ENCODE assay signal across 1 cellular context in the genomic region with DNA sequence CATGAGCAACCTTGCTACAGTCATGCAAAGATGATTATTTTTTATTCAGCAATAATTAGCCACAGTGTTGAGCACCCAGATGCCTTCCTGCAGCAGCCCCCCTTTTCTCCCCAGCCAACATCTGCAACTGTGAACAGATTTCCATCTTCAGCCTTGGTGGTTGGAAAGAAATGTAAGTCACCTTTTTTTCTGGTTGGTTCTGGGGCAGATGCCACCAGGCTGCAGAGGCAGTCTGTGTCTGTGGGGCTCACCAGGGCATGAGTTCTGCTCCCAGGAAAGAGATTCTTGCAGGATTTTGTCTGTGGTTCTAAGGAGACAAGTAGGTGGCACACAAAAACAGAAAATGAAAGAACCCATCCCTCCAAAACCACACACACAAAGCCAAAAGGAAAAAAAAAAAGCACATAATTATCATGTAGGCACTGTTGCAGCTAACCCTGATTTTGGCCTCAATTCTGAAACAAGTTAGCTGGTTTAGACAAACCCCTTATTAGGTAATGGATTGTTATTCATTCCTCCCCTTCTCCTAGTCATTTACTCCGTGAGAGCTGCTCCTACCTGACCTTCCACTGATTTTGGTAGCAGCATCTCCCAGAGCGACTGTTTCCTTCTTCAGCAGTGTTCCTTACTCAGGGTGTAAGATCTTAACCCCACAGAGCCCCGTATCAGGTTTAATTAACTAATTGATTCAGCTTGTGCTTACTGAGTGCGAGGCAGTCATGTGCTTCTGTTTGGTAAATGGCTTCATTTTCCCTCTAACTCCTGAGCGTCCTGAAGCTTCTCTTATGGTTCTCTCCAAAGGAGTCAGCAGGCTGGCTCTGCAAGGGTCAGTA.
TF ChIP-seq lines count a peak whose summit lies in the region.

No MANE protein-coding gene starts in this region.

TF ChIP-seq in IMR-90, 13 proteins besides CTCF, POLR2A, EP300 and RAD21:
- TF ChIP-seq MXI1 (IDR thresholded peaks at IDR 0.05; ENCODE audit: borderline replicate concordance, low read depth, low read length) (no peak), CHD1 (IDR thresholded peaks at IDR 0.05; ENCODE audit: low read depth, low read length) (no peak), USF2 (IDR thresholded peaks at IDR 0.05; ENCODE audit: low read depth, low read length) (no peak), NFE2L2 (IDR thresholded peaks at IDR 0.05; ENCODE audit: low read depth, low read length) (no peak), RFX5 (IDR thresholded peaks at IDR 0.05; ENCODE audit: low read depth, low read length) (no peak), RCOR1 (IDR thresholded peaks at IDR 0.05; ENCODE audit: insufficient replicate concordance, low read length) (no peak), CEBPB (IDR thresholded peaks at IDR 0.05; ENCODE audit: low read depth, low read length) (no peak), SMC3 (IDR thresholded peaks at IDR 0.05; ENCODE audit: low read depth, low read length) (no peak), MAZ (IDR thresholded peaks at IDR 0.05; ENCODE audit: borderline replicate concordance, low read depth, low read length) (no peak), MAFK (IDR thresholded peaks at IDR 0.05; ENCODE audit: low read depth, low read length) (no peak), BHLHE40 (IDR thresholded peaks at IDR 0.05; ENCODE audit: low read depth, low read length) (no peak), FOS (IDR thresholded peaks at IDR 0.05; ENCODE audit: low read depth, low read length) (no peak)
- TF ChIP-seq, protein P1, sequence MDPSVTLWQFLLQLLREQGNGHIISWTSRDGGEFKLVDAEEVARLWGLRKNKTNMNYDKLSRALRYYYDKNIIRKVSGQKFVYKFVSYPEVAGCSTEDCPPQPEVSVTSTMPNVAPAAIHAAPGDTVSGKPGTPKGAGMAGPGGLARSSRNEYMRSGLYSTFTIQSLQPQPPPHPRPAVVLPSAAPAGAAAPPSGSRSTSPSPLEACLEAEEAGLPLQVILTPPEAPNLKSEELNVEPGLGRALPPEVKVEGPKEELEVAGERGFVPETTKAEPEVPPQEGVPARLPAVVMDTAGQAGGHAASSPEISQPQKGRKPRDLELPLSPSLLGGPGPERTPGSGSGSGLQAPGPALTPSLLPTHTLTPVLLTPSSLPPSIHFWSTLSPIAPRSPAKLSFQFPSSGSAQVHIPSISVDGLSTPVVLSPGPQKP (IDR thresholded peaks at IDR 0.05; ENCODE audit: borderline replicate concordance, low read depth, low read length) = no peak
TF ChIP-seq in IMR-90: peak in this region for 0.
